8 cellular contexts compared by ENCODE assay signal in genomic region chr1:26827663-26828062, GRCh38. TPM values are rescaled to one million over a fixed set of nuclear protein-coding genes. Genes with fewer than 3 reads are reported as not detected.
DNase-seq lines count a peak whose midpoint lies in the region; ATAC-seq and TF ChIP-seq lines count a peak whose summit lies in the region.

No MANE protein-coding gene starts in this region.

- H3K27me3 ChIP-seq in mononuclear cell (ENCODE audit: insufficient read depth, low read length) = no peaks in the 10 kb centered on the region

- ATAC-seq in stimulated activated naive CD8-positive, alpha-beta T cell treated with anti-CD3 and anti-CD28 coated beads, Interleukin-15, Interleukin-2, amounts not matched to agents 100 U/mL and 50 U/mL, for 24 hours = no peak

- H3K4me1 Mint-ChIP-seq in stimulated activated naive CD8-positive, alpha-beta T cell treated with anti-CD3 and anti-CD28 coated beads, Interleukin-15, Interleukin-2, amounts not matched to agents 100 ng/mL and 50 ng/mL, for 24 hours (ENCODE audit: low read depth) = peaks cover 72% of the 10 kb centered on the region
- peaks cover 31% of the 10 kb centered on the region for H3K4me1 Mint-ChIP-seq in chondrocyte (ENCODE audit: low read depth)

- H3K27ac Mint-ChIP-seq in stimulated activated naive CD8-positive, alpha-beta T cell treated with anti-CD3 and anti-CD28 coated beads, Interleukin-15, Interleukin-2, amounts not matched to agents 100 ng/mL and 50 ng/mL, for 24 hours = peak overlapping the region; percentile 98
- peak overlapping the region; percentile 78 for H3K27ac Mint-ChIP-seq in chondrocyte (ENCODE audit: unreplicated experiment)

- TF ChIP-seq CTCF in chondrocyte (IDR thresholded peaks at IDR 0.05) = no peak

- peak overlapping the region; percentile 49 for H3K4me3 ChIP-seq in mononuclear cell (ENCODE audit: low read length)

- H3K4me1 ChIP-seq in mononuclear cell (ENCODE audit: insufficient read depth, low read length) = peaks cover 58% of the 10 kb centered on the region

- no peaks in the 10 kb centered on the region for H3K9me3 Mint-ChIP-seq in stimulated activated naive CD8-positive, alpha-beta T cell treated with anti-CD3 and anti-CD28 coated beads, Interleukin-15, Interleukin-2, amounts not matched to agents 100 ng/mL and 50 ng/mL, for 24 hours
- H3K9me3 Mint-ChIP-seq in chondrocyte (ENCODE audit: low read depth) = no peaks in the 10 kb centered on the region

- DNase-seq in stimulated activated naive CD8-positive, alpha-beta T cell treated with anti-CD3 and anti-CD28 coated beads, Interleukin-15, Interleukin-2, amounts not matched to agents 100 U/mL and 50 U/mL, for 24 hours = no peak
- no peak for DNase-seq in chondrocyte (ENCODE audit: low spot score)
- DNase-seq in NK-92 (lab: John Stamatoyannopoulos, UW; ENCODE audit: unreplicated experiment) = no peak
- DNase-seq in NCI-H2107 treated with DMSO at 0.1 percent for 48 hours (lab: John Stamatoyannopoulos, UW; ENCODE audit: unreplicated experiment) = no peak
- DNase-seq in hypothalamus (lab: John Stamatoyannopoulos, UW) = no peak
- no peak for DNase-seq in OCI-M1 (lab: John Stamatoyannopoulos, UW)

- no peaks in the 10 kb centered on the region for H3K27me3 Mint-ChIP-seq in stimulated activated naive CD8-positive, alpha-beta T cell treated with anti-CD3 and anti-CD28 coated beads, Interleukin-15, Interleukin-2, amounts not matched to agents 100 ng/mL and 50 ng/mL, for 24 hours
- no peaks in the 10 kb centered on the region for H3K27me3 Mint-ChIP-seq in chondrocyte (ENCODE audit: low read depth)

- peak overlapping the region; percentile 94 for H3K4me3 Mint-ChIP-seq in stimulated activated naive CD8-positive, alpha-beta T cell treated with anti-CD3 and anti-CD28 coated beads, Interleukin-15, Interleukin-2, amounts not matched to agents 100 ng/mL and 50 ng/mL, for 24 hours
- peak overlapping the region; percentile 87 for H3K4me3 Mint-ChIP-seq in chondrocyte (ENCODE audit: unreplicated experiment)

- H3K9me3 ChIP-seq in mononuclear cell (ENCODE audit: low read depth, low read length) = no peaks in the 10 kb centered on the region

- peaks cover 35% of the 10 kb centered on the region for H3K36me3 Mint-ChIP-seq in stimulated activated naive CD8-positive, alpha-beta T cell treated with anti-CD3 and anti-CD28 coated beads, Interleukin-15, Interleukin-2, amounts not matched to agents 100 ng/mL and 50 ng/mL, for 24 hours (ENCODE audit: low read depth)
- H3K36me3 Mint-ChIP-seq in chondrocyte (ENCODE audit: low read depth) = peaks cover 4% of the 10 kb centered on the region

RNA-seq across cellular contexts. Expression of gene ZDHHC18, which starts 1.2 kb away (rescaled TPM):
- 20.2 to 27.8 TPM (median 25.5 TPM) in 3 replicates for total RNA-seq in chondrocyte
- 26.1 TPM for total RNA-seq in mononuclear cell

RNA-seq across cellular contexts. Expression of gene SFN, which starts 35.3 kb away (rescaled TPM):
- not detected in 3 replicates for total RNA-seq in chondrocyte
- 0.52 TPM for total RNA-seq in mononuclear cell

RNA-seq across cellular contexts. Expression of gene PIGV, which starts 39.9 kb away (rescaled TPM):
- 11.2 to 15.8 TPM (median 12.4 TPM) in 3 replicates for total RNA-seq in chondrocyte
- total RNA-seq in mononuclear cell = 5.2 TPM
